Comparison of ENCODE assay signal across 1 cellular context in genomic region chr6:134950482-134950881, GRCh38.
TF ChIP-seq lines count a peak whose summit lies in the region.

No MANE protein-coding gene starts in this region.

TF ChIP-seq in WTC11, 78 proteins besides CTCF, POLR2A, EP300 and RAD21 (continued from another document):
- TF ChIP-seq, protein P1, sequence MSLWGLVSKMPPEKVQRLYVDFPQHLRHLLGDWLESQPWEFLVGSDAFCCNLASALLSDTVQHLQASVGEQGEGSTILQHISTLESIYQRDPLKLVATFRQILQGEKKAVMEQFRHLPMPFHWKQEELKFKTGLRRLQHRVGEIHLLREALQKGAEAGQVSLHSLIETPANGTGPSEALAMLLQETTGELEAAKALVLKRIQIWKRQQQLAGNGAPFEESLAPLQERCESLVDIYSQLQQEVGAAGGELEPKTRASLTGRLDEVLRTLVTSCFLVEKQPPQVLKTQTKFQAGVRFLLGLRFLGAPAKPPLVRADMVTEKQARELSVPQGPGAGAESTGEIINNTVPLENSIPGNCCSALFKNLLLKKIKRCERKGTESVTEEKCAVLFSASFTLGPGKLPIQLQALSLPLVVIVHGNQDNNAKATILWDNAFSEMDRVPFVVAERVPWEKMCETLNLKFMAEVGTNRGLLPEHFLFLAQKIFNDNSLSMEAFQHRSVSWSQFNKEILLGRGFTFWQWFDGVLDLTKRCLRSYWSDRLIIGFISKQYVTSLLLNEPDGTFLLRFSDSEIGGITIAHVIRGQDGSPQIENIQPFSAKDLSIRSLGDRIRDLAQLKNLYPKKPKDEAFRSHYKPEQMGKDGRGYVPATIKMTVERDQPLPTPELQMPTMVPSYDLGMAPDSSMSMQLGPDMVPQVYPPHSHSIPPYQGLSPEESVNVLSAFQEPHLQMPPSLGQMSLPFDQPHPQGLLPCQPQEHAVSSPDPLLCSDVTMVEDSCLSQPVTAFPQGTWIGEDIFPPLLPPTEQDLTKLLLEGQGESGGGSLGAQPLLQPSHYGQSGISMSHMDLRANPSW (CRISPR knock-in tag; conservative IDR thresholded peaks at IDR 0.05; ENCODE audit: low read depth) = no peak
- TF ChIP-seq TCF7 (CRISPR knock-in tag; IDR thresholded peaks at IDR 0.05; ENCODE audit: low read depth) (no peak), ZBTB43 (CRISPR knock-in tag; IDR thresholded peaks at IDR 0.05) (no peak), CREM (CRISPR knock-in tag; IDR thresholded peaks at IDR 0.05) (no peak), E2F5 (CRISPR knock-in tag; IDR thresholded peaks at IDR 0.05) (no peak), JUN (CRISPR knock-in tag; IDR thresholded peaks at IDR 0.05) (no peak), NFATC4 (CRISPR knock-in tag; IDR thresholded peaks at IDR 0.05) (no peak), SMAD3 (CRISPR knock-in tag; IDR thresholded peaks at IDR 0.05; ENCODE audit: borderline replicate concordance) (no peak), FOXJ3 (CRISPR knock-in tag; IDR thresholded peaks at IDR 0.05; ENCODE audit: borderline replicate concordance) (no peak), TEAD1 (CRISPR knock-in tag; IDR thresholded peaks at IDR 0.05) (no peak)
- TF ChIP-seq, protein P2, sequence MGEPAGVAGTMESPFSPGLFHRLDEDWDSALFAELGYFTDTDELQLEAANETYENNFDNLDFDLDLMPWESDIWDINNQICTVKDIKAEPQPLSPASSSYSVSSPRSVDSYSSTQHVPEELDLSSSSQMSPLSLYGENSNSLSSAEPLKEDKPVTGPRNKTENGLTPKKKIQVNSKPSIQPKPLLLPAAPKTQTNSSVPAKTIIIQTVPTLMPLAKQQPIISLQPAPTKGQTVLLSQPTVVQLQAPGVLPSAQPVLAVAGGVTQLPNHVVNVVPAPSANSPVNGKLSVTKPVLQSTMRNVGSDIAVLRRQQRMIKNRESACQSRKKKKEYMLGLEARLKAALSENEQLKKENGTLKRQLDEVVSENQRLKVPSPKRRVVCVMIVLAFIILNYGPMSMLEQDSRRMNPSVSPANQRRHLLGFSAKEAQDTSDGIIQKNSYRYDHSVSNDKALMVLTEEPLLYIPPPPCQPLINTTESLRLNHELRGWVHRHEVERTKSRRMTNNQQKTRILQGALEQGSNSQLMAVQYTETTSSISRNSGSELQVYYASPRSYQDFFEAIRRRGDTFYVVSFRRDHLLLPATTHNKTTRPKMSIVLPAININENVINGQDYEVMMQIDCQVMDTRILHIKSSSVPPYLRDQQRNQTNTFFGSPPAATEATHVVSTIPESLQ (CRISPR knock-in tag; IDR thresholded peaks at IDR 0.05) = no peak
TF ChIP-seq in WTC11: peak in this region for 0.
